In the genomic region with DNA sequence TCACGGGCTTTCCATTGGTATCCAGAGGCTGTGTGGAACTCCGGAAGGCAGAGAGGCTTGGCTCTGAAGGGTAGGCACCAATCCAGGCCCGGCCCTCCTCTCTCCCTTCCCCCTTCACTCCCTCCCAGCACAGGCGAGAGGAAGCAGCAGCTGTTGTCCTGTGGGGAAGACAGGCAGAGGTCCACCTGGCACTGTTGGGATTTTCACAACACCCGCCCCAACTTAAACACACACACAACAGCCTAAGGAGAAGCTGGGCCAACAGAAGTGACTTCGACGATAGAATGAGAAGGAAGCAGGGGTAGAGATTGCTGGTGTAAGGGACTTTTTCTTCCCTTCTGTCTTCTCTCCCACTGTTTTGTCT, we compare ENCODE assay signal across 8 cellular contexts. TPM values are rescaled to one million over a fixed set of nuclear protein-coding genes. Genes with fewer than 3 reads are reported as not detected.
DNase-seq lines count a peak whose midpoint lies in the region; ATAC-seq, FAIRE-seq and TF ChIP-seq lines count a peak whose summit lies in the region.

No MANE protein-coding gene starts in this region.

- CTCF ChIA-PET in HepG2 (lab: Yijun Ruan, JAX; ENCODE audit: low intra/inter-chr PET ratio, low total read pairs): interaction anchor here (1.2 to 4.8 kb wide), 4 partner anchors 21 to 54 kb away, joined by 3 to 109 read pairs (median 10); no protein-coding TSS in a partner anchor

- H3K27ac ChIP-seq in HepG2 (ENCODE audit: extremely low read length, insufficient read depth, low read length) (peak overlapping the region; percentile 22), stomach smooth muscle (ENCODE audit: low read length) (peak overlapping the region; percentile 81)

- H3K79me2 ChIP-seq in HepG2 (ENCODE audit: insufficient read depth, low read length): no peaks in the 10 kb centered on the region

- no TSS peak for BruUV-seq in HepG2 (replicated peaks; lab: Mats Ljungman, UMichigan)

- H3K4me1 ChIP-seq in HepG2 (ENCODE audit: insufficient read depth, low read length) (peaks cover 69% of the 10 kb centered on the region), stomach smooth muscle (ENCODE audit: control insufficient read depth, insufficient read depth, low read length) (peaks cover 20% of the 10 kb centered on the region)

- H3K9ac ChIP-seq in HepG2 (ENCODE audit: insufficient read depth, low read depth, low read length) (peak overlapping the region; percentile 38), stomach smooth muscle (ENCODE audit: low read length in 2 of 2) (peak overlapping the region; percentile 12 to 47)

- peak in 1 of 2 experiments; percentile 65; a peak in 2 of 4 replicates for TF ChIP-seq POLR2A in HepG2 (IDR thresholded peaks at IDR 0.05; ENCODE audit: insufficient read depth in 1 of 2, low read depth in 2 of 2, low read length in 2 of 2)

- H2AFZ ChIP-seq in HepG2 (ENCODE audit: low read length): peak overlapping the region; percentile 82

- TF ChIP-seq CTCF in choroid plexus epithelial cell (conservative IDR thresholded peaks at IDR 0.05; ENCODE audit: low read depth, low read length) (no peak), HepG2 (CRISPR knock-in tag; IDR thresholded peaks at IDR 0.05) (no peak; the same call in none of the 2 replicates)

- H3K9me3 ChIP-seq in HepG2 (ENCODE audit: low read length) (no peaks in the 10 kb centered on the region), stomach smooth muscle (ENCODE audit: control insufficient read depth in 2 of 2, low read length in 2 of 2) (no peaks in the 10 kb centered on the region)

- no peaks in the 10 kb centered on the region for H4K20me1 ChIP-seq in HepG2 (ENCODE audit: insufficient read depth, low read length)

- H3K36me3 ChIP-seq in HepG2 (replicated peaks in 1 of 2; ENCODE audit: control insufficient read depth in 1 of 2, insufficient read depth in 2 of 2, low read length in 2 of 2) (no peaks in the 10 kb centered on the region), stomach smooth muscle (ENCODE audit: control insufficient read depth in 2 of 2, insufficient read depth in 2 of 2, low read length in 2 of 2) (no peaks in the 10 kb centered on the region)

- POLR2A ChIA-PET in HepG2 (lab: Yijun Ruan, JAX): interaction anchor here (1.0 to 3.5 kb wide), 11 partner anchors 9 to 65 kb away, joined by 3 to 112 read pairs (median 20); partner anchors contain the start of genes ARHGEF40, NDRG2 and TPPP2

- peak; percentile 75 for DNase-seq in NCI-H1694 (lab: John Stamatoyannopoulos, UW)
- DNase-seq in choroid plexus epithelial cell (ENCODE audit: low read depth): peak; percentile 68
- DNase-seq in HepG2 (ENCODE audit: low spot score): peak; percentile 73
- DNase-seq in HUDEP-2 (lab: John Stamatoyannopoulos, UW; ENCODE audit: unreplicated experiment in 76 of 76): no peak
- no peak for DNase-seq in activated gamma-delta T cell treated with Interleukin-2 at 50 U/mL for 16 hours

- peak; percentile 90 for ATAC-seq in HepG2
- no peak for ATAC-seq in GM18519 (IDR thresholded peaks at IDR 0.05; ENCODE audit: low FRiP score, unreplicated experiment)
- no peak for ATAC-seq in HG02623 (IDR thresholded peaks at IDR 0.05; ENCODE audit: unreplicated experiment)

- H3K27me3 ChIP-seq in HepG2 (ENCODE audit: control insufficient read depth in 1 of 2, insufficient read depth in 2 of 2, low read length in 2 of 2): no peaks in the 10 kb centered on the region; a peak in 1 of 5 replicates
- no peaks in the 10 kb centered on the region for H3K27me3 ChIP-seq in stomach smooth muscle (ENCODE audit: control insufficient read depth in 1 of 2, insufficient read depth in 2 of 2, low read length in 2 of 2)

- TF ChIP-seq RAD21 in HepG2 (CRISPR knock-in tag; IDR thresholded peaks at IDR 0.05): no peak

- H3K4me2 ChIP-seq in HepG2 (ENCODE audit: low read depth, low read length): peak overlapping the region; percentile 69

- no peak for TF ChIP-seq EP300 in HepG2 (IDR thresholded peaks at IDR 0.05; ENCODE audit: low read depth in 2 of 2, low read length in 2 of 2)
- no peak for TF ChIP-seq EP300 in HepG2 (CRISPR knock-in tag; IDR thresholded peaks at IDR 0.05; ENCODE audit: borderline replicate concordance)

- in situ Hi-C loops in HepG2 (cut with HindIII; ENCODE audit: extremely low pct_ligation_motif_present, low pct_unique_long_range_greater_than_20kb): no loop called here

- FAIRE-seq in HepG2 (lab: Jason Lieb, UNC): peak; percentile 84

- WGBS in HepG2 (ENCODE audit: low lambda C conversion rate): under 1% methylated on average over 7 of the region's 7 CpGs

- intact Hi-C loops in HepG2 (cut with micrococcal nuclease; ENCODE audit: unreplicated experiment): no loop called here

- H3K4me3 ChIP-seq in choroid plexus epithelial cell (ENCODE audit: low read depth, low read length) (no peak overlapping the region), HepG2 (replicated peaks in 1 of 3; ENCODE audit: insufficient read depth in 1 of 3, low read depth in 2 of 3, low read length in 3 of 3) (peak overlapping the region; percentile 8 to 42 (median 20); a peak in 5 of 6 replicates), stomach smooth muscle (ENCODE audit: low read length in 2 of 2) (peak overlapping the region; percentile 29 to 57)

RNA-seq across cellular contexts. Expression of gene RNASE7, which starts 3.1 kb away (rescaled TPM):
- not detected in 2 replicates for total RNA-seq in HepG2 (2016; rRNA removed; fragmentation: Illumina TruSeq; extraction: Trizol)
- not detected in 2 replicates for total RNA-seq in HepG2 (2016; cell fraction: cytosol; rRNA removed; fragmentation: Illumina TruSeq; extraction: Trizol; ENCODE audit: low read depth)
- total RNA-seq in HepG2 (2016; cell fraction: insoluble cytoplasmic fraction; rRNA removed; fragmentation: Illumina TruSeq; extraction: Trizol): not detected in 2 replicates
- total RNA-seq in HepG2 (2016; cell fraction: membrane; rRNA removed; fragmentation: Illumina TruSeq; extraction: Trizol): not detected in 2 replicates
- total RNA-seq in HepG2 (2016; cell fraction: nucleus; rRNA removed; fragmentation: Illumina TruSeq; extraction: Trizol): not detected in 2 replicates
- polyA plus RNA-seq in HepG2 (2011; rRNA removed): 0.04 and 0.17 TPM in 2 replicates
- 0.04 and 0.06 TPM in 2 replicates for polyA plus RNA-seq in HepG2 (2011; cell fraction: cytosol; rRNA removed)
- 0.23 and 0.42 TPM in 2 replicates for polyA plus RNA-seq in HepG2 (2011; cell fraction: nucleus; rRNA removed)
- polyA plus RNA-seq in HepG2 (2012): 0.41 and 1.6 TPM in 2 replicates
- polyA plus RNA-seq in HepG2 (2016; cell fraction: cytosol; fragmentation: Illumina TruSeq; extraction: Trizol; ENCODE audit: low read depth): not detected in 2 replicates
- polyA plus RNA-seq in HepG2 (2016; cell fraction: insoluble cytoplasmic fraction; fragmentation: Illumina TruSeq; extraction: Trizol; ENCODE audit: low read depth): not detected in 2 replicates
- not detected in 2 replicates for polyA plus RNA-seq in HepG2 (2016; cell fraction: membrane; fragmentation: Illumina TruSeq; extraction: Trizol; ENCODE audit: low read depth)
- polyA plus RNA-seq in HepG2 (2016; cell fraction: nucleus; fragmentation: Illumina TruSeq; extraction: Trizol; ENCODE audit: insufficient read depth, low read depth): not detected in 2 replicates
- polyA minus RNA-seq in HepG2 (2011; rRNA and poly(A)+ RNA removed; ENCODE audit: low replicate concordance): not detected in 2 replicates
- polyA minus RNA-seq in HepG2 (2011; cell fraction: cytosol; rRNA and poly(A)+ RNA removed): not detected in 2 replicates
- polyA minus RNA-seq in HepG2 (2011; cell fraction: nucleus; rRNA and poly(A)+ RNA removed): not detected in 2 replicates

RNA-seq across cellular contexts. Expression of gene RNASE13, which starts 4.4 kb away (rescaled TPM):
- not detected in 2 replicates for total RNA-seq in HepG2 (2016; rRNA removed; fragmentation: Illumina TruSeq; extraction: Trizol)
- total RNA-seq in HepG2 (2016; cell fraction: cytosol; rRNA removed; fragmentation: Illumina TruSeq; extraction: Trizol; ENCODE audit: low read depth): not detected in 2 replicates
- total RNA-seq in HepG2 (2016; cell fraction: insoluble cytoplasmic fraction; rRNA removed; fragmentation: Illumina TruSeq; extraction: Trizol): not detected in 2 replicates
- total RNA-seq in HepG2 (2016; cell fraction: membrane; rRNA removed; fragmentation: Illumina TruSeq; extraction: Trizol): not detected in 2 replicates
- not detected in 2 replicates for total RNA-seq in HepG2 (2016; cell fraction: nucleus; rRNA removed; fragmentation: Illumina TruSeq; extraction: Trizol)
- 1.0 and 1.4 TPM in 2 replicates for polyA plus RNA-seq in HepG2 (2011; rRNA removed)
- polyA plus RNA-seq in HepG2 (2011; cell fraction: cytosol; rRNA removed): 0.10 and 0.17 TPM in 2 replicates
- 3.5 and 4.0 TPM in 2 replicates for polyA plus RNA-seq in HepG2 (2011; cell fraction: nucleus; rRNA removed)
- 0.65 and 2.3 TPM in 2 replicates for polyA plus RNA-seq in HepG2 (2012)
- polyA plus RNA-seq in HepG2 (2016; cell fraction: cytosol; fragmentation: Illumina TruSeq; extraction: Trizol; ENCODE audit: low read depth): not detected in 2 replicates
- not detected in 2 replicates for polyA plus RNA-seq in HepG2 (2016; cell fraction: insoluble cytoplasmic fraction; fragmentation: Illumina TruSeq; extraction: Trizol; ENCODE audit: low read depth)
- polyA plus RNA-seq in HepG2 (2016; cell fraction: membrane; fragmentation: Illumina TruSeq; extraction: Trizol; ENCODE audit: low read depth): not detected in 2 replicates
- 0.49 TPM in 1 of 2 replicates, not detected in the other for polyA plus RNA-seq in HepG2 (2016; cell fraction: nucleus; fragmentation: Illumina TruSeq; extraction: Trizol; ENCODE audit: insufficient read depth, low read depth)
- polyA minus RNA-seq in HepG2 (2011; rRNA and poly(A)+ RNA removed; ENCODE audit: low replicate concordance): not detected in 2 replicates
- polyA minus RNA-seq in HepG2 (2011; cell fraction: cytosol; rRNA and poly(A)+ RNA removed): not detected in 2 replicates
- polyA minus RNA-seq in HepG2 (2011; cell fraction: nucleus; rRNA and poly(A)+ RNA removed): 1.6 and 2.2 TPM in 2 replicates

RNA-seq across cellular contexts. Expression of gene TPPP2, which starts 9.0 kb away (rescaled TPM):
- 0.58 and 0.63 TPM in 2 replicates for total RNA-seq in HepG2 (2016; rRNA removed; fragmentation: Illumina TruSeq; extraction: Trizol)
- not detected in 2 replicates for total RNA-seq in HepG2 (2016; cell fraction: cytosol; rRNA removed; fragmentation: Illumina TruSeq; extraction: Trizol; ENCODE audit: low read depth)
- 0.89 and 1.0 TPM in 2 replicates for total RNA-seq in HepG2 (2016; cell fraction: insoluble cytoplasmic fraction; rRNA removed; fragmentation: Illumina TruSeq; extraction: Trizol)
- 0.72 and 1.5 TPM in 2 replicates for total RNA-seq in HepG2 (2016; cell fraction: membrane; rRNA removed; fragmentation: Illumina TruSeq; extraction: Trizol)
- 1.1 and 1.4 TPM in 2 replicates for total RNA-seq in HepG2 (2016; cell fraction: nucleus; rRNA removed; fragmentation: Illumina TruSeq; extraction: Trizol)
- 1.7 and 4.2 TPM in 2 replicates for polyA plus RNA-seq in HepG2 (2011; rRNA removed)
- 1.2 and 2.2 TPM in 2 replicates for polyA plus RNA-seq in HepG2 (2011; cell fraction: cytosol; rRNA removed)
- 4.3 and 5.0 TPM in 2 replicates for polyA plus RNA-seq in HepG2 (2011; cell fraction: nucleus; rRNA removed)
- 1.6 and 3.7 TPM in 2 replicates for polyA plus RNA-seq in HepG2 (2012)
- 0.58 and 0.72 TPM in 2 replicates for polyA plus RNA-seq in HepG2 (2016; cell fraction: cytosol; fragmentation: Illumina TruSeq; extraction: Trizol; ENCODE audit: low read depth)
- 0.66 and 1.7 TPM in 2 replicates for polyA plus RNA-seq in HepG2 (2016; cell fraction: insoluble cytoplasmic fraction; fragmentation: Illumina TruSeq; extraction: Trizol; ENCODE audit: low read depth)
- polyA plus RNA-seq in HepG2 (2016; cell fraction: membrane; fragmentation: Illumina TruSeq; extraction: Trizol; ENCODE audit: low read depth): 0.56 and 0.69 TPM in 2 replicates
- polyA plus RNA-seq in HepG2 (2016; cell fraction: nucleus; fragmentation: Illumina TruSeq; extraction: Trizol; ENCODE audit: insufficient read depth, low read depth): 0.44 and 2.4 TPM in 2 replicates
- 2.2 TPM in 1 of 2 replicates, not detected in the other for polyA minus RNA-seq in HepG2 (2011; rRNA and poly(A)+ RNA removed; ENCODE audit: low replicate concordance)
- 1.1 and 1.9 TPM in 2 replicates for polyA minus RNA-seq in HepG2 (2011; cell fraction: cytosol; rRNA and poly(A)+ RNA removed)
- 4.1 and 4.7 TPM in 2 replicates for polyA minus RNA-seq in HepG2 (2011; cell fraction: nucleus; rRNA and poly(A)+ RNA removed)

RNA-seq across cellular contexts. Expression of gene NDRG2, which starts 14.2 kb away (rescaled TPM):
- total RNA-seq in HepG2 (2016; rRNA removed; fragmentation: Illumina TruSeq; extraction: Trizol): 27.2 and 27.4 TPM in 2 replicates
- 7.0 and 7.9 TPM in 2 replicates for total RNA-seq in HepG2 (2016; cell fraction: cytosol; rRNA removed; fragmentation: Illumina TruSeq; extraction: Trizol; ENCODE audit: low read depth)
- 23.1 and 29.2 TPM in 2 replicates for total RNA-seq in HepG2 (2016; cell fraction: insoluble cytoplasmic fraction; rRNA removed; fragmentation: Illumina TruSeq; extraction: Trizol)
- 8.1 and 9.2 TPM in 2 replicates for total RNA-seq in HepG2 (2016; cell fraction: membrane; rRNA removed; fragmentation: Illumina TruSeq; extraction: Trizol)
- total RNA-seq in HepG2 (2016; cell fraction: nucleus; rRNA removed; fragmentation: Illumina TruSeq; extraction: Trizol): 21.6 and 27.8 TPM in 2 replicates
- polyA plus RNA-seq in HepG2 (2011; rRNA removed): 143 and 189 TPM in 2 replicates
- 91.9 and 130 TPM in 2 replicates for polyA plus RNA-seq in HepG2 (2011; cell fraction: cytosol; rRNA removed)
- polyA plus RNA-seq in HepG2 (2011; cell fraction: nucleus; rRNA removed): 360 and 469 TPM in 2 replicates
- 75.5 and 109 TPM in 2 replicates for polyA plus RNA-seq in HepG2 (2012)
- polyA plus RNA-seq in HepG2 (2016; cell fraction: cytosol; fragmentation: Illumina TruSeq; extraction: Trizol; ENCODE audit: low read depth): 4.3 and 4.9 TPM in 2 replicates
- polyA plus RNA-seq in HepG2 (2016; cell fraction: insoluble cytoplasmic fraction; fragmentation: Illumina TruSeq; extraction: Trizol; ENCODE audit: low read depth): 42.0 and 43.6 TPM in 2 replicates
- 7.2 TPM in 2 replicates for polyA plus RNA-seq in HepG2 (2016; cell fraction: membrane; fragmentation: Illumina TruSeq; extraction: Trizol; ENCODE audit: low read depth)
- polyA plus RNA-seq in HepG2 (2016; cell fraction: nucleus; fragmentation: Illumina TruSeq; extraction: Trizol; ENCODE audit: insufficient read depth, low read depth): 76.3 and 87.7 TPM in 2 replicates
- 5.2 and 91.7 TPM in 2 replicates for polyA minus RNA-seq in HepG2 (2011; rRNA and poly(A)+ RNA removed; ENCODE audit: low replicate concordance)
- 23.4 and 34.4 TPM in 2 replicates for polyA minus RNA-seq in HepG2 (2011; cell fraction: cytosol; rRNA and poly(A)+ RNA removed)
- polyA minus RNA-seq in HepG2 (2011; cell fraction: nucleus; rRNA and poly(A)+ RNA removed): 87.3 and 125 TPM in 2 replicates

RNA-seq across cellular contexts. Expression of gene RNASE8, which starts 18.6 kb away (rescaled TPM):
- not detected in 2 replicates for total RNA-seq in HepG2 (2016; rRNA removed; fragmentation: Illumina TruSeq; extraction: Trizol)
- not detected in 2 replicates for total RNA-seq in HepG2 (2016; cell fraction: cytosol; rRNA removed; fragmentation: Illumina TruSeq; extraction: Trizol; ENCODE audit: low read depth)
- total RNA-seq in HepG2 (2016; cell fraction: insoluble cytoplasmic fraction; rRNA removed; fragmentation: Illumina TruSeq; extraction: Trizol): not detected in 2 replicates
- total RNA-seq in HepG2 (2016; cell fraction: membrane; rRNA removed; fragmentation: Illumina TruSeq; extraction: Trizol): not detected in 2 replicates
- not detected in 2 replicates for total RNA-seq in HepG2 (2016; cell fraction: nucleus; rRNA removed; fragmentation: Illumina TruSeq; extraction: Trizol)
- polyA plus RNA-seq in HepG2 (2011; rRNA removed): not detected in 2 replicates
- not detected in 2 replicates for polyA plus RNA-seq in HepG2 (2011; cell fraction: cytosol; rRNA removed)
- not detected in 2 replicates for polyA plus RNA-seq in HepG2 (2011; cell fraction: nucleus; rRNA removed)
- not detected in 2 replicates for polyA plus RNA-seq in HepG2 (2012)
- not detected in 2 replicates for polyA plus RNA-seq in HepG2 (2016; cell fraction: cytosol; fragmentation: Illumina TruSeq; extraction: Trizol; ENCODE audit: low read depth)
- not detected in 2 replicates for polyA plus RNA-seq in HepG2 (2016; cell fraction: insoluble cytoplasmic fraction; fragmentation: Illumina TruSeq; extraction: Trizol; ENCODE audit: low read depth)
- polyA plus RNA-seq in HepG2 (2016; cell fraction: membrane; fragmentation: Illumina TruSeq; extraction: Trizol; ENCODE audit: low read depth): not detected in 2 replicates
- polyA plus RNA-seq in HepG2 (2016; cell fraction: nucleus; fragmentation: Illumina TruSeq; extraction: Trizol; ENCODE audit: insufficient read depth, low read depth): not detected in 2 replicates
- not detected in 2 replicates for polyA minus RNA-seq in HepG2 (2011; rRNA and poly(A)+ RNA removed; ENCODE audit: low replicate concordance)
- polyA minus RNA-seq in HepG2 (2011; cell fraction: cytosol; rRNA and poly(A)+ RNA removed): not detected in 2 replicates
- not detected in 2 replicates for polyA minus RNA-seq in HepG2 (2011; cell fraction: nucleus; rRNA and poly(A)+ RNA removed)

Comparison
In these comparisons a context has a peak if more than half of its experiments do, and no peak if none do; other contexts are left out.
1. DNase-seq: peak in NCI-H1694 (single experiment), choroid plexus epithelial cell (single experiment) and HepG2 (single experiment); none in HUDEP-2 (0 of 76) and activated gamma-delta T cell treated with Interleukin-2 at 50 U/mL for 16 hours (single experiment).